11 cellular contexts compared by ENCODE assay signal in genomic region chr19:55603581-55604292, GRCh38. TPM values are rescaled to one million over a fixed set of nuclear protein-coding genes. Genes with fewer than 3 reads are reported as not detected.
DNase-seq lines count a peak whose midpoint lies in the region; ATAC-seq, FAIRE-seq and TF ChIP-seq lines count a peak whose summit lies in the region.
"Had no signal": no experiment of that assay in that cellular context is flagged by ENCODE, and none has a peak within 500 bp of the region (broad histone marks: within the 10 kb centered on the region; RNA-seq: fewer than 3 reads in every experiment).

No MANE protein-coding gene starts in this region.

- CTCF ChIA-PET in activated naive CD4-positive, alpha-beta T cell treated with anti-CD3 and anti-CD28 coated beads, Interleukin-2, amount 10 ng/mL, durations not matched to agents 7 days and 5 days (lab: Charles Lee), result interaction anchor here (1.2 to 1.5 kb wide), 2 partner anchors 21 to 28 kb away, joined by 3 to 4 read pairs; partner anchors contain the start of gene ZNF784
- CTCF ChIA-PET in activated CD8-positive, alpha-beta T cell treated with anti-CD3 and anti-CD28 coated beads, Interleukin-2, amount 10 ng/mL, durations not matched to agents 7 days and 5 days (lab: Charles Lee), result interaction anchor here (0.7 to 5.6 kb wide), 5 partner anchors 21 to 303 kb away, joined by 3 to 59 read pairs (median 4); partner anchors contain the start of gene ZNF784

- POLR2A ChIA-PET in activated CD8-positive, alpha-beta T cell treated with anti-CD3 and anti-CD28 coated beads, Interleukin-2, amount 10 ng/mL, durations not matched to agents 7 days and 5 days (lab: Charles Lee), result interaction anchor here (1.2 kb wide), 2 partner anchors 21 to 22 kb away, joined by 3 read pairs; no protein-coding TSS in a partner anchor

- H3K4me1 Mint-ChIP-seq in activated naive CD4-positive, alpha-beta T cell treated with anti-CD3 and anti-CD28 coated beads, Interleukin-2, amount 10 ng/mL, durations not matched to agents 7 days and 5 days, result peaks cover 55% of the 10 kb centered on the region
- peaks cover 57% of the 10 kb centered on the region for H3K4me1 Mint-ChIP-seq in activated CD8-positive, alpha-beta T cell treated with anti-CD3 and anti-CD28 coated beads, Interleukin-2, amount 10 ng/mL, durations not matched to agents 7 days and 5 days (ENCODE audit: low read depth)
- peaks cover 30% of the 10 kb centered on the region for H3K4me1 Mint-ChIP-seq in type B pancreatic cell (ENCODE audit: unreplicated experiment)

- H3K9ac ChIP-seq in kidney (ENCODE audit: low read length in 2 of 2), result no peak overlapping the region
- H3K9ac ChIP-seq: parathyroid adenoma had no signal

- intact Hi-C loops in left lung (cut with DNase I) (loop anchor here in 1 of 2 donors (10.0 kb wide), 1 partner anchor 89 kb away; no protein-coding TSS in a partner anchor), kidney (cut with DNase I) (no loop called here)

- no peak for FAIRE-seq in kidney (lab: Jason Lieb, UNC)
- FAIRE-seq: TTC549 had no signal

- peaks cover 30% of the 10 kb centered on the region for H3K36me3 Mint-ChIP-seq in activated naive CD4-positive, alpha-beta T cell treated with anti-CD3 and anti-CD28 coated beads, Interleukin-2, amount 10 ng/mL, durations not matched to agents 7 days and 5 days
- H3K36me3 Mint-ChIP-seq in activated CD8-positive, alpha-beta T cell treated with anti-CD3 and anti-CD28 coated beads, Interleukin-2, amount 10 ng/mL, durations not matched to agents 7 days and 5 days (ENCODE audit: low read depth), result peaks cover 36% of the 10 kb centered on the region
- peaks cover 18% of the 10 kb centered on the region for H3K36me3 Mint-ChIP-seq in type B pancreatic cell

- H3K9me3 Mint-ChIP-seq in activated naive CD4-positive, alpha-beta T cell treated with anti-CD3 and anti-CD28 coated beads, Interleukin-2, amount 10 ng/mL, durations not matched to agents 7 days and 5 days, result no peaks in the 10 kb centered on the region
- H3K9me3 Mint-ChIP-seq in activated CD8-positive, alpha-beta T cell treated with anti-CD3 and anti-CD28 coated beads, Interleukin-2, amount 10 ng/mL, durations not matched to agents 7 days and 5 days (ENCODE audit: insufficient read depth), result no peaks in the 10 kb centered on the region
- H3K9me3 Mint-ChIP-seq in type B pancreatic cell, result no peaks in the 10 kb centered on the region

- no peaks in the 10 kb centered on the region for H3K9me3 ChIP-seq in left lung
- H3K9me3 ChIP-seq in kidney (ENCODE audit: control insufficient read depth in 1 of 2, low read length in 2 of 2), result no peaks in the 10 kb centered on the region

- H3K36me3 ChIP-seq in left lung (peaks cover 0 to 14% of the 10 kb centered on the region in 2 donors), kidney (ENCODE audit: control insufficient read depth in 1 of 2, insufficient read depth in 2 of 2, low read length in 2 of 2) (peaks cover 0 to 3% of the 10 kb centered on the region in 2 donors)

- H3K4me3 Mint-ChIP-seq in activated naive CD4-positive, alpha-beta T cell treated with anti-CD3 and anti-CD28 coated beads, Interleukin-2, amount 10 ng/mL, durations not matched to agents 7 days and 5 days, result peak overlapping the region; percentile 93
- H3K4me3 Mint-ChIP-seq in activated CD8-positive, alpha-beta T cell treated with anti-CD3 and anti-CD28 coated beads, Interleukin-2, amount 10 ng/mL, durations not matched to agents 7 days and 5 days, result peak overlapping the region; percentile 83
- peak overlapping the region; percentile 61 for H3K4me3 Mint-ChIP-seq in type B pancreatic cell

- H3K4me1 ChIP-seq in left lung, result peaks cover 7 to 68% of the 10 kb centered on the region in 2 donors
- peaks cover 3 to 20% of the 10 kb centered on the region in 2 donors for H3K4me1 ChIP-seq in kidney (ENCODE audit: control insufficient read depth in 1 of 2, insufficient read depth in 1 of 2, low read depth in 1 of 2, low read length in 2 of 2)

- no peaks in the 10 kb centered on the region for H3K27me3 ChIP-seq in left lung
- H3K27me3 ChIP-seq: brain microvascular endothelial cell had no signal

- peak overlapping the region in 1 of 2 donors; percentile 74 for H3K4me3 ChIP-seq in left lung
- H3K4me3 ChIP-seq in kidney (ENCODE audit: low read length in 2 of 2), result no peak overlapping the region

- TF ChIP-seq CTCF in left lung (IDR thresholded peaks at IDR 0.05) (no peak), type B pancreatic cell (conservative IDR thresholded peaks at IDR 0.05) (no peak), kidney (IDR thresholded peaks at IDR 0.05; ENCODE audit: borderline replicate concordance, extremely low read depth, insufficient read depth) (no peak)

- ATAC-seq in activated CD8-positive, alpha-beta T cell treated with anti-CD3 and anti-CD28 coated beads, Interleukin-2, amount 10 ng/mL, durations not matched to agents 7 days and 5 days, result no peak
- ATAC-seq in left lung, result no peak

- DNase-seq in activated naive CD4-positive, alpha-beta T cell treated with anti-CD3 and anti-CD28 coated beads, Interleukin-2, amount 10 ng/mL, durations not matched to agents 7 days and 5 days, result no peak
- DNase-seq in activated naive CD4-positive, alpha-beta T cell treated with anti-CD3 and anti-CD28 coated beads, Interleukin-2, amount 50 U/mL, for 16 hours, result no peak
- no peak for DNase-seq in activated CD8-positive, alpha-beta T cell treated with anti-CD3 and anti-CD28 coated beads, Interleukin-2, amount 10 ng/mL, durations not matched to agents 7 days and 5 days
- DNase-seq in left lung, result no peak
- no peak for DNase-seq in type B pancreatic cell (ENCODE audit: extremely low spot score, unreplicated experiment)
- DNase-seq in stimulated activated naive CD4-positive, alpha-beta T cell treated with Interleukin-2 at 50 U/mL for 16 hours (lab: John Stamatoyannopoulos, UW), result no peak
- DNase-seq in SW480 (ENCODE audit: low spot score), result no peak
- no peak for DNase-seq in kidney

- peak overlapping the region; percentile 98 for H3K27ac Mint-ChIP-seq in activated naive CD4-positive, alpha-beta T cell treated with anti-CD3 and anti-CD28 coated beads, Interleukin-2, amount 10 ng/mL, durations not matched to agents 7 days and 5 days
- peak overlapping the region; percentile 57 for H3K27ac Mint-ChIP-seq in activated CD8-positive, alpha-beta T cell treated with anti-CD3 and anti-CD28 coated beads, Interleukin-2, amount 10 ng/mL, durations not matched to agents 7 days and 5 days
- peak overlapping the region; percentile 53 for H3K27ac Mint-ChIP-seq in type B pancreatic cell

- peak overlapping the region; percentile 91 to 95 for H3K27ac ChIP-seq in left lung
- H3K27ac ChIP-seq in kidney (ENCODE audit: low read depth in 2 of 2, low read length in 2 of 2), result no peak overlapping the region

- no peaks in the 10 kb centered on the region for H3K27me3 Mint-ChIP-seq in activated naive CD4-positive, alpha-beta T cell treated with anti-CD3 and anti-CD28 coated beads, Interleukin-2, amount 10 ng/mL, durations not matched to agents 7 days and 5 days
- H3K27me3 Mint-ChIP-seq in activated CD8-positive, alpha-beta T cell treated with anti-CD3 and anti-CD28 coated beads, Interleukin-2, amount 10 ng/mL, durations not matched to agents 7 days and 5 days (ENCODE audit: low read depth), result no peaks in the 10 kb centered on the region
- H3K27me3 Mint-ChIP-seq in type B pancreatic cell, result no peaks in the 10 kb centered on the region

RNA-seq across cellular contexts. Expression of gene ZNF865, which starts 1.7 kb away (rescaled TPM):
- total RNA-seq in activated CD8-positive, alpha-beta T cell treated with anti-CD3 and anti-CD28 coated beads, Interleukin-2, amount 10 ng/mL, durations not matched to agents 7 days and 5 days, result 10 to 100 TPM; 14.8 to 15.8 TPM
- total RNA-seq in left lung (10 to 100 TPM; 13.7 to 16.1 TPM), type B pancreatic cell (ENCODE audit: low replicate concordance) (14.6 and 16.2 TPM in 2 replicates), kidney (17.4 TPM)
- 5.8 TPM for polyA plus RNA-seq in kidney (ENCODE audit: insufficient read depth, low read depth, low replicate concordance)

RNA-seq across cellular contexts. Expression of gene ZNF524, which starts 3.6 kb away (rescaled TPM):
- 10 to 100 TPM; 21.9 to 25.2 TPM for total RNA-seq in activated CD8-positive, alpha-beta T cell treated with anti-CD3 and anti-CD28 coated beads, Interleukin-2, amount 10 ng/mL, durations not matched to agents 7 days and 5 days
- total RNA-seq in left lung (10 to 100 TPM; 22.3 to 22.4 TPM), type B pancreatic cell (ENCODE audit: low replicate concordance) (13.6 and 23.9 TPM in 2 replicates), kidney (22.9 TPM)
- 32.6 TPM for polyA plus RNA-seq in kidney (ENCODE audit: insufficient read depth, low read depth, low replicate concordance)

RNA-seq across cellular contexts. Expression of gene FIZ1, which starts 4.4 kb away (rescaled TPM):
- total RNA-seq in activated CD8-positive, alpha-beta T cell treated with anti-CD3 and anti-CD28 coated beads, Interleukin-2, amount 10 ng/mL, durations not matched to agents 7 days and 5 days, result 10 to 100 TPM; 13.6 to 13.7 TPM
- total RNA-seq in left lung (10 to 100 TPM; 11.0 to 14.4 TPM), type B pancreatic cell (ENCODE audit: low replicate concordance) (18.4 and 22.4 TPM in 2 replicates), kidney (17.9 TPM)
- 11.9 TPM for polyA plus RNA-seq in kidney (ENCODE audit: insufficient read depth, low read depth, low replicate concordance)

RNA-seq across cellular contexts. Expression of gene ZNF784, which starts 20.6 kb away (rescaled TPM):
- total RNA-seq in activated CD8-positive, alpha-beta T cell treated with anti-CD3 and anti-CD28 coated beads, Interleukin-2, amount 10 ng/mL, durations not matched to agents 7 days and 5 days, result 1 to 10 TPM; 5.2 to 5.3 TPM
- total RNA-seq in left lung, result 1 to 10 TPM; 6.0 to 8.0 TPM
- 9.4 and 9.6 TPM in 2 replicates for total RNA-seq in type B pancreatic cell (ENCODE audit: low replicate concordance)
- total RNA-seq in kidney, result 9.8 TPM
- polyA plus RNA-seq in kidney (ENCODE audit: insufficient read depth, low read depth, low replicate concordance), result 6.6 TPM

RNA-seq across cellular contexts. Expression of gene ZNF579, which starts 23.1 kb away (rescaled TPM):
- 1 to 10 TPM; 5.6 to 6.2 TPM for total RNA-seq in activated CD8-positive, alpha-beta T cell treated with anti-CD3 and anti-CD28 coated beads, Interleukin-2, amount 10 ng/mL, durations not matched to agents 7 days and 5 days
- 10 to 100 TPM; 12.8 to 14.7 TPM for total RNA-seq in left lung
- 21.1 and 23.9 TPM in 2 replicates for total RNA-seq in type B pancreatic cell (ENCODE audit: low replicate concordance)
- 16.6 TPM for total RNA-seq in kidney
- 10.9 TPM for polyA plus RNA-seq in kidney (ENCODE audit: insufficient read depth, low read depth, low replicate concordance)

Comparison
In these comparisons a context has a peak if more than half of its experiments do, and no peak if none do; other contexts are left out.
1. H3K27ac ChIP-seq: peak in left lung (2 of 2); none in kidney (0 of 2).
2. Peak in every context shown above with its lines, with median percentiles within 50 percentile points of each other: H3K27ac Mint-ChIP-seq and H3K4me3 Mint-ChIP-seq.